Comparison of ENCODE assay signal across 16 cellular contexts in genomic region chr5:160047362-160047761, GRCh38.
"Had no signal": no experiment of that assay in that cellular context is flagged by ENCODE, and none has a peak within 500 bp of the region (broad histone marks: within the 10 kb centered on the region; RNA-seq: fewer than 3 reads in every experiment).

No MANE protein-coding gene starts in this region.

- DNase-seq: activated CD4-positive, alpha-beta T cell treated with anti-CD3 and anti-CD28 coated beads for 48 hours; activated CD8-positive, alpha-beta memory T cell treated with anti-CD3 and anti-CD28 coated beads, Interleukin-2, amount 50 U/mL, for 48 hours; activated CD8-positive, alpha-beta T cell treated with anti-CD3 and anti-CD28 coated beads, Interleukin-2, amount 10 ng/mL, durations not matched to agents 7 days and 5 days; activated naive CD4-positive, alpha-beta T cell treated with anti-CD3 and anti-CD28 coated beads, Interleukin-2, amount 50 U/mL, for 16 hours; heart right ventricle; stimulated activated CD4-positive, alpha-beta T cell treated with anti-CD3 and anti-CD28 coated beads, Interleukin-4, amount 100 ng/mL, for 4 hours had no signal

- ATAC-seq: activated CD8-positive, alpha-beta T cell treated with anti-CD3 and anti-CD28 coated beads, Interleukin-2, amount 10 ng/mL, durations not matched to agents 7 days and 5 days; activated T-helper 17 cell treated with anti-CD3 and anti-CD28 coated beads, Interleukin-2, amount 50 U/mL, for 72 hours had no signal

- H2AFZ ChIP-seq: parathyroid adenoma had no signal

- H3K9ac ChIP-seq: parathyroid adenoma had no signal

- FAIRE-seq: colon, endothelial cell of umbilical vein, frontal cortex, islet of Langerhans had no signal

- H3K27ac ChIP-seq: breast epithelium, parathyroid adenoma, VCaP had no signal

- H3K4me1 Mint-ChIP-seq: activated T-helper 17 cell treated with anti-CD3 and anti-CD28 coated beads, Interleukin-2, amount 50 U/mL, for 72 hours had no signal

- H3K4me3 Mint-ChIP-seq: activated CD8-positive, alpha-beta T cell treated with anti-CD3 and anti-CD28 coated beads, Interleukin-2, amount 10 ng/mL, durations not matched to agents 7 days and 5 days; activated T-helper 17 cell treated with anti-CD3 and anti-CD28 coated beads, Interleukin-2, amount 50 U/mL, for 72 hours; type B pancreatic cell had no signal

- H3K9me3 ChIP-seq: breast epithelium, heart right ventricle had no signal

- H3K27me3 ChIP-seq: breast epithelium, heart right ventricle had no signal

- H3K36me3 ChIP-seq: breast epithelium had no signal

- H3K79me2 ChIP-seq: parathyroid adenoma had no signal

- H3K27me3 Mint-ChIP-seq: activated T-helper 17 cell treated with anti-CD3 and anti-CD28 coated beads, Interleukin-2, amount 50 U/mL, for 72 hours; type B pancreatic cell had no signal

- H3K4me1 ChIP-seq: breast epithelium, parathyroid adenoma had no signal

- H3K27ac Mint-ChIP-seq: activated CD8-positive, alpha-beta T cell treated with anti-CD3 and anti-CD28 coated beads, Interleukin-2, amount 10 ng/mL, durations not matched to agents 7 days and 5 days; activated T-helper 17 cell treated with anti-CD3 and anti-CD28 coated beads, Interleukin-2, amount 50 U/mL, for 72 hours; type B pancreatic cell had no signal

- H3K4me3 ChIP-seq: breast epithelium, heart right ventricle, skin epidermis had no signal

- H3K9me3 Mint-ChIP-seq: activated T-helper 17 cell treated with anti-CD3 and anti-CD28 coated beads, Interleukin-2, amount 50 U/mL, for 72 hours; type B pancreatic cell had no signal
